12 cellular contexts compared by ENCODE assay signal in genomic region chr10:4532467-4532866, GRCh38.
A peak's percentile ranks its signal among the peaks of the same experiment; 100 is the strongest.
DNase-seq lines count a peak whose midpoint lies in the region; ATAC-seq, FAIRE-seq and TF ChIP-seq lines count a peak whose summit lies in the region.
"Had no signal": no experiment of that assay in that cellular context is flagged by ENCODE, and none has a peak within 500 bp of the region (broad histone marks: within the 10 kb centered on the region; RNA-seq: fewer than 3 reads in every experiment).

No MANE protein-coding gene starts in this region.

- intact Hi-C loops in GM12878 (cut with micrococcal nuclease; ENCODE audit: unreplicated experiment) = no loop called here

- in situ Hi-C loops in GM12878 (cut with MboI) (no loop called here), GM13976 (cut with MboI; ENCODE audit: low sequenced_read_pairs, unreplicated experiment) (no loop called here)

- BruUV-seq in GM12878 (replicated peaks; lab: Mats Ljungman, UMichigan) = no TSS peak

- DNase-seq in HFFc6 (peak; percentile 81), GM12878 (ENCODE audit: low read depth, low spot score) (no peak), foreskin keratinocyte (peak; percentile 58 to 81), tibial nerve (ENCODE audit: low spot score in 2 of 2) (no peak), GM19240 (ENCODE audit: insufficient read length, low spot score) (no peak), substantia nigra (lab: John Stamatoyannopoulos, UW) (no peak), GM13976 (ENCODE audit: low spot score) (no peak)
- DNase-seq: activated T-cell treated with anti-CD3 and anti-CD28 coated beads, Interleukin-2, amount 50 U/mL, for 24 hours; CD8-positive, alpha-beta T cell; GDM1; mucosa of descending colon had no signal

- no peaks in the 10 kb centered on the region for H3K27me3 Mint-ChIP-seq in HFFc6 (ENCODE audit: insufficient read depth)

- TF ChIP-seq CTCF in HFFc6 (IDR thresholded peaks at IDR 0.05) (no peak), GM12878 (IDR thresholded peaks at IDR 0.05 in 2 of 3, conservative IDR thresholded peaks at IDR 0.05 in 1 of 3; ENCODE audit: control insufficient read depth in 2 of 3, extremely low read depth in 1 of 3, insufficient read depth in 1 of 3, low read depth in 3 of 3, low read length in 3 of 3) (no peak), foreskin keratinocyte (conservative IDR thresholded peaks at IDR 0.05) (no peak), tibial nerve (IDR thresholded peaks at IDR 0.05) (no peak), GM13976 (IDR thresholded peaks at IDR 0.05; ENCODE audit: borderline replicate concordance, control extremely low read depth, extremely low read depth, insufficient read depth, missing control alignments) (no peak)

- H3K4me1 ChIP-seq in GM12878 (ENCODE audit: control insufficient read depth, insufficient read depth, low read length) (no peaks in the 10 kb centered on the region), foreskin keratinocyte (peaks cover 33% of the 10 kb centered on the region), tibial nerve (peaks cover 0 to 5% (median 0%) of the 10 kb centered on the region in 4 donors)

- H3K9me3 ChIP-seq in GM12878 (replicated peaks; ENCODE audit: control insufficient read depth, insufficient read depth, low read length) = no peaks in the 10 kb centered on the region
- peaks cover 0 to 10% (median 0%) of the 10 kb centered on the region in 4 donors for H3K9me3 ChIP-seq in tibial nerve

- peaks cover 13% of the 10 kb centered on the region for H3K9me3 Mint-ChIP-seq in HFFc6
- H3K9me3 Mint-ChIP-seq: CD8-positive, alpha-beta T cell had no signal

- FAIRE-seq in GM12878 (lab: Jason Lieb, UNC) = peak; percentile 7

- ATAC-seq in GM12878 (no peak), foreskin keratinocyte (peak; percentile 12)
- ATAC-seq: activated CD4-positive, CD25-positive, alpha-beta regulatory T cell treated with anti-CD3 and anti-CD28 coated beads, Interleukin-2, amount 50 U/mL, for 24 hours; CD8-positive, alpha-beta T cell; mucosa of descending colon had no signal

- no peak overlapping the region for H3K9ac ChIP-seq in GM12878 (ENCODE audit: control insufficient read depth, insufficient read depth, low read length)

- H3K4me1 Mint-ChIP-seq in HFFc6 (ENCODE audit: low read depth) = peaks cover 42% of the 10 kb centered on the region

- TF ChIP-seq EP300 in GM12878 (IDR thresholded peaks at IDR 0.05; ENCODE audit: borderline replicate concordance in 1 of 2, control insufficient read depth in 1 of 2, low read depth in 2 of 2, low read length in 2 of 2) (no peak), tibial nerve (IDR thresholded peaks at IDR 0.05) (peak in 1 of 2 donors; percentile 28)

- RAD21 ChIA-PET in GM12878 (lab: Charles Lee; ENCODE audit: unreplicated experiment) = no interaction called here

- SMC1A ChIA-PET in GM12878 (lab: Charles Lee; ENCODE audit: uncharacterized antibody, unreplicated experiment) = no interaction called here

- H3K4me2 ChIP-seq in GM12878 (ENCODE audit: control insufficient read depth, insufficient read depth) = no peak overlapping the region

- H2AFZ ChIP-seq in GM12878 (ENCODE audit: control insufficient read depth, low read depth, low read length) = no peak overlapping the region

- peak overlapping the region; percentile 97 for H3K27ac Mint-ChIP-seq in HFFc6
- H3K27ac Mint-ChIP-seq: activated T-cell treated with anti-CD3 and anti-CD28 coated beads, Interleukin-2, amount 50 U/mL, for 24 hours; CD8-positive, alpha-beta T cell had no signal

- H3K4me3 ChIP-seq in GM12878 = no peak overlapping the region
- no peak overlapping the region for H3K4me3 ChIP-seq in tibial nerve
- H3K4me3 ChIP-seq: mucosa of descending colon had no signal

- peak overlapping the region; percentile 61 for H3K4me3 Mint-ChIP-seq in HFFc6
- H3K4me3 Mint-ChIP-seq: activated T-cell treated with anti-CD3 and anti-CD28 coated beads, Interleukin-2, amount 50 U/mL, for 24 hours; CD8-positive, alpha-beta T cell had no signal

- POLR2A ChIA-PET in GM12878 (lab: Charles Lee) = no interaction called here

- H4K20me1 ChIP-seq in GM12878 (ENCODE audit: control insufficient read depth, insufficient read depth) = no peaks in the 10 kb centered on the region

- WGBS in GM12878 (ENCODE audit: insufficient coverage, insufficient replicate concordance, low lambda C conversion rate, missing lambda C conversion rate) = 0% methylated on average over 3 of the region's 3 CpGs
- WGBS in tibial nerve, 2 donors = 72 to 77% methylated on average over 3 of the region's 3 CpGs

- TF ChIP-seq RAD21 in GM12878 (IDR thresholded peaks at IDR 0.05; ENCODE audit: insufficient read depth, low read depth, low read length) = no peak

- TF ChIP-seq POLR2A in GM12878 (IDR thresholded peaks at IDR 0.05; ENCODE audit: low read depth, low read length) (no peak), tibial nerve (IDR thresholded peaks at IDR 0.05) (no peak)

- H3K27ac ChIP-seq in GM12878 (ENCODE audit: control insufficient read depth, insufficient read depth) = no peak overlapping the region
- H3K27ac ChIP-seq in foreskin keratinocyte = peak overlapping the region; percentile 33
- H3K27ac ChIP-seq in tibial nerve = peak overlapping the region in 3 of 4 donors; percentile 20 to 67 (median 32)
- H3K27ac ChIP-seq in substantia nigra (ENCODE audit: low read depth, low read length, poor library complexity, severe bottlenecking) = no peak overlapping the region

- H3K36me3 Mint-ChIP-seq in HFFc6 (ENCODE audit: low read depth) = peaks cover 16% of the 10 kb centered on the region
- H3K36me3 Mint-ChIP-seq: CD8-positive, alpha-beta T cell had no signal

- no peaks in the 10 kb centered on the region for H3K36me3 ChIP-seq in GM12878 (ENCODE audit: control insufficient read depth in 2 of 2, insufficient read depth in 2 of 2, low read length in 1 of 2)
- H3K36me3 ChIP-seq in tibial nerve = no peaks in the 10 kb centered on the region

- CTCF ChIA-PET in GM12878 (lab: Yijun Ruan, JAX) = no interaction called here

- H3K79me2 ChIP-seq in GM12878 (ENCODE audit: control insufficient read depth, insufficient read depth, low read length) = no peaks in the 10 kb centered on the region

- H3K27me3 ChIP-seq in GM12878 (replicated peaks in 1 of 2; ENCODE audit: control insufficient read depth in 2 of 2, insufficient read depth in 2 of 2, low read length in 1 of 2) (no peaks in the 10 kb centered on the region), foreskin keratinocyte (no peaks in the 10 kb centered on the region), tibial nerve (no peaks in the 10 kb centered on the region)

TF ChIP-seq in GM12878, 131 proteins besides CTCF, POLR2A, EP300 and RAD21:
- TF ChIP-seq FOXK2 (IDR thresholded peaks at IDR 0.05) (no peak), IRF5 (IDR thresholded peaks at IDR 0.05; ENCODE audit: borderline replicate concordance) (no peak), ZZZ3 (IDR thresholded peaks at IDR 0.05; ENCODE audit: control insufficient read depth, insufficient read length, low read depth) (no peak), MAX (IDR thresholded peaks at IDR 0.05; ENCODE audit: low read depth, low read length) (no peak), USF1 (IDR thresholded peaks at IDR 0.05; ENCODE audit: borderline replicate concordance, extremely low read length, insufficient read depth, low read depth, low read length) (no peak), ATF3 (IDR thresholded peaks at IDR 0.05; ENCODE audit: borderline replicate concordance, extremely low read depth, low read depth, low read length) (no peak), ELK1 (IDR thresholded peaks at IDR 0.05; ENCODE audit: low read depth, low read length) (no peak), SUZ12 (IDR thresholded peaks at IDR 0.05; ENCODE audit: unreplicated experiment) (no peak)

Comparison
In these comparisons a context has a peak if more than half of its experiments do, and no peak if none do; other contexts are left out.
1. DNase-seq: peak in HFFc6 (single experiment) and foreskin keratinocyte (2 of 2); none in GM12878 (single experiment), tibial nerve (0 of 2), GM19240 (single experiment), substantia nigra (0 of 49) and GM13976 (single experiment).
2. H3K27ac ChIP-seq: peak in foreskin keratinocyte (single experiment) and tibial nerve (3 of 4); none in GM12878 (single experiment) and substantia nigra (single experiment).